16 cellular contexts compared by ENCODE assay signal in the genomic region with DNA sequence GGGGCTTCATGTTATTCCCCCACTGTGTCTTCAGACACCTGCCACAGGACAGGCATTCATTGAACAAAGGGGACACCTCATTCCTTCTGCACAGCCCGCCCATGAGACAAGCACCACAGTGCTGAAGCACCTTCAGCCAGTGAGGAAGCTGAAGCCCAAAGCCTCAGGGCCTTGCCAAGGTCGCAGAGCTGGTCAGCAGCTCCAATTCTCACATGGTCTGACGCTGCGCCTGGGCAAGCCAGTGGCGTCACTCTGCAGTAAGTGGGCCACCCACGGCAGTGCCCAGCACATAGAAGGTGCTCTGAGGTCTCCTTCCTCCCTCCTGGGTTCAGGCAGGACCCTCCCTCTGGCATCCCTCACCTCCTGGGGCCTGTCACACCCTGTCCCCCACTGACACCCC. TPM values are rescaled to one million over a fixed set of nuclear protein-coding genes. Genes with fewer than 3 reads are reported as not detected.
A peak's percentile ranks its signal among the peaks of the same experiment; 100 is the strongest.
DNase-seq lines count a peak whose midpoint lies in the region; ATAC-seq and TF ChIP-seq lines count a peak whose summit lies in the region.
"Had no signal": no experiment of that assay in that cellular context is flagged by ENCODE, and none has a peak within 500 bp of the region (broad histone marks: within the 10 kb centered on the region; RNA-seq: fewer than 3 reads in every experiment).

No MANE protein-coding gene starts in this region.

- ATAC-seq in heart right ventricle, result no peak

- CTCF ChIA-PET in activated CD4-positive, alpha-beta T cell treated with anti-CD3 and anti-CD28 coated beads, Interleukin-2, amount 10 ng/mL, durations not matched to agents 7 days and 5 days (lab: Charles Lee), result no interaction called here

- no peaks in the 10 kb centered on the region for H3K36me3 Mint-ChIP-seq in activated CD4-positive, alpha-beta T cell treated with anti-CD3 and anti-CD28 coated beads, Interleukin-2, amount 10 ng/mL, durations not matched to agents 7 days and 5 days (ENCODE audit: low read depth)
- H3K36me3 Mint-ChIP-seq: CD4-positive, alpha-beta memory T cell had no signal

- POLR2A ChIA-PET in activated CD4-positive, alpha-beta T cell treated with anti-CD3 and anti-CD28 coated beads, Interleukin-2, amount 10 ng/mL, durations not matched to agents 7 days and 5 days (lab: Charles Lee), result no interaction called here

- peak overlapping the region; percentile 21 for H3K9ac ChIP-seq in NT2/D1 (ENCODE audit: insufficient read length, low read depth)
- H3K9ac ChIP-seq: GM23248 had no signal

- H3K4me1 Mint-ChIP-seq in activated CD4-positive, alpha-beta T cell treated with anti-CD3 and anti-CD28 coated beads, Interleukin-2, amount 10 ng/mL, durations not matched to agents 7 days and 5 days, result no peaks in the 10 kb centered on the region
- H3K4me1 Mint-ChIP-seq: CD4-positive, alpha-beta memory T cell had no signal

- H3K4me3 Mint-ChIP-seq in activated CD4-positive, alpha-beta T cell treated with anti-CD3 and anti-CD28 coated beads, Interleukin-2, amount 10 ng/mL, durations not matched to agents 7 days and 5 days, result no peak overlapping the region
- H3K4me3 Mint-ChIP-seq: CD4-positive, alpha-beta memory T cell had no signal

- H3K27me3 Mint-ChIP-seq in activated CD4-positive, alpha-beta T cell treated with anti-CD3 and anti-CD28 coated beads, Interleukin-2, amount 10 ng/mL, durations not matched to agents 7 days and 5 days, result no peaks in the 10 kb centered on the region

- H3K36me3 ChIP-seq in NT2/D1 (ENCODE audit: insufficient read depth, insufficient read length, low read length) (no peaks in the 10 kb centered on the region), testis (ENCODE audit: low read depth, missing control alignments) (no peaks in the 10 kb centered on the region), heart right ventricle (no peaks in the 10 kb centered on the region)

- no peak for TF ChIP-seq POLR2A in testis (IDR thresholded peaks at IDR 0.05)

- no peaks in the 10 kb centered on the region for H3K9me3 Mint-ChIP-seq in activated CD4-positive, alpha-beta T cell treated with anti-CD3 and anti-CD28 coated beads, Interleukin-2, amount 10 ng/mL, durations not matched to agents 7 days and 5 days
- H3K9me3 Mint-ChIP-seq: CD4-positive, alpha-beta memory T cell had no signal

- WGBS in testis, 2 donors, result 63 to 67% methylated on average over 3 to 6 of the region's 6 CpGs
- WGBS in heart right ventricle, 2 donors, result 78 to 81% methylated on average over 6 of the region's 6 CpGs

- TF ChIP-seq CTCF in testis (IDR thresholded peaks at IDR 0.05) (no peak), heart right ventricle (IDR thresholded peaks at IDR 0.05) (no peak)

- H3K4me3 ChIP-seq in NT2/D1 (ENCODE audit: insufficient read length, low read depth) (no peak overlapping the region), testis (no peak overlapping the region), heart right ventricle (no peak overlapping the region)
- H3K4me3 ChIP-seq: GM23248 had no signal

- DNase-seq in NT2/D1 (ENCODE audit: low read depth, low spot score), result no peak
- DNase-seq in caudate nucleus (lab: John Stamatoyannopoulos, UW), result peak in 1 of 61 donors; percentile 52
- peak; percentile 11 for DNase-seq in mucosa of gallbladder (ENCODE audit: low spot score)
- DNase-seq in testis, result peak; percentile 81
- DNase-seq in heart right ventricle, result no peak
- DNase-seq in activated CD4-positive, alpha-beta T cell treated with anti-CD3 and anti-CD28 coated beads, Interleukin-2, amount 10 ng/mL, durations not matched to agents 7 days and 5 days, result no peak
- no peak for DNase-seq in OCI-M2 (lab: John Stamatoyannopoulos, UW; ENCODE audit: unreplicated experiment)
- no peak for DNase-seq in GM19240 (ENCODE audit: insufficient read length, low spot score)
- DNase-seq: Calu3; CD4-positive, alpha-beta memory T cell; COR-L47; DMS53; DMS79 treated with DMSO at 0.1 percent for 48 hours; H7; HCEC 1CT had no signal

- H3K27me3 ChIP-seq in NT2/D1 (ENCODE audit: insufficient read depth, insufficient read length) (no peaks in the 10 kb centered on the region), testis (no peaks in the 10 kb centered on the region), heart right ventricle (peaks cover 0 to 61% (median 16%) of the 10 kb centered on the region in 7 donors)

- intact Hi-C loops in testis (cut with DNase I; ENCODE audit: low total_unique reads) (no loop called here), heart right ventricle (cut with DNase I) (no loop called here)

- H3K27ac Mint-ChIP-seq in activated CD4-positive, alpha-beta T cell treated with anti-CD3 and anti-CD28 coated beads, Interleukin-2, amount 10 ng/mL, durations not matched to agents 7 days and 5 days, result no peak overlapping the region
- H3K27ac Mint-ChIP-seq: CD4-positive, alpha-beta memory T cell had no signal

- H3K27ac ChIP-seq in caudate nucleus (ENCODE audit: low read depth, low read length), result peak overlapping the region; percentile 36
- no peak overlapping the region for H3K27ac ChIP-seq in testis
- no peak overlapping the region for H3K27ac ChIP-seq in heart right ventricle
- H3K27ac ChIP-seq: GM23248 had no signal

- H3K9me3 ChIP-seq in NT2/D1 (ENCODE audit: insufficient read depth, low read length) (no peaks in the 10 kb centered on the region), testis (no peaks in the 10 kb centered on the region), heart right ventricle (no peaks in the 10 kb centered on the region)

- peaks cover 5% of the 10 kb centered on the region for H3K4me1 ChIP-seq in NT2/D1 (ENCODE audit: insufficient read depth, insufficient read length)
- no peaks in the 10 kb centered on the region for H3K4me1 ChIP-seq in testis
- no peaks in the 10 kb centered on the region for H3K4me1 ChIP-seq in heart right ventricle

RNA-seq across cellular contexts. Expression of gene GRM4, which starts 43.2 kb away (rescaled TPM):
- not detected for total RNA-seq in mucosa of gallbladder
- total RNA-seq in testis, result 1 to 10 TPM; 3.5 TPM
- 1.6 TPM for polyA plus RNA-seq in testis (ENCODE audit: insufficient read depth, low read depth, low replicate concordance)
- not detected for total RNA-seq in heart right ventricle
- polyA plus RNA-seq in heart right ventricle, result not detected
- not detected for total RNA-seq in activated CD4-positive, alpha-beta T cell treated with anti-CD3 and anti-CD28 coated beads, Interleukin-2, amount 10 ng/mL, durations not matched to agents 7 days and 5 days
- total RNA-seq: Calu3 had no signal
- polyA plus RNA-seq: CD4-positive, alpha-beta memory T cell had no signal

Comparison
In these comparisons a context has a peak if more than half of its experiments do, and no peak if none do; other contexts are left out.
1. DNase-seq: peak in mucosa of gallbladder (single experiment) and testis (single experiment); none in NT2/D1 (single experiment), heart right ventricle (0 of 2), activated CD4-positive, alpha-beta T cell treated with anti-CD3 and anti-CD28 coated beads, Interleukin-2, amount 10 ng/mL, durations not matched to agents 7 days and 5 days (single experiment), OCI-M2 (single experiment) and GM19240 (single experiment).